Comparison of ENCODE assay signal across 20 cellular contexts in the genomic region with DNA sequence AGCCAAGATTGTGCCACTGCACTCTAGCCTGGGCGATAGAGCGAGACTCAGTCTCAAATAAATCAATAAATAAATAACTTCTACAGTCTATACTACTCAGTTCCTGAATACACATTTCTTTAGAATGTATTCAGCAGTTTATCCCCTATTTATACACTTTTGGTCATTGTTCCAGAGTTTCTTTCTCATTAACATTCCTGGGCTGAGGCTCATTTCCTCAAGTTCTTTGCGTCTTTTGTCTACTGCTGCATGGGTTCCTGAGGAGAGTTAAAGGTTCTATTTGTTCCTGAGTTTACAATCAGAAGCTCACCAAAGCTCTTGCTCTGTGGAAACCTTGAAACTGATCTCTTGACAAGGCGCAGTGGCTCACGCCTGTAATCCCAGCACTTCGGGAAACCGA. TPM values are rescaled to one million over a fixed set of nuclear protein-coding genes. Genes with fewer than 3 reads are reported as not detected.
DNase-seq lines count a peak whose midpoint lies in the region; ATAC-seq and TF ChIP-seq lines count a peak whose summit lies in the region.
"Had no signal": no experiment of that assay in that cellular context is flagged by ENCODE, and none has a peak within 500 bp of the region (broad histone marks: within the 10 kb centered on the region; RNA-seq: fewer than 3 reads in every experiment).

No MANE protein-coding gene starts in this region.

- ATAC-seq in heart right ventricle (peak in 7 of 8 donors; percentile 46 to 80 (median 64)), Right ventricle myocardium superior (ENCODE audit: poor library complexity) (no peak), WTC11 (peak; percentile 57), gastrocnemius medialis (peak; percentile 27 to 35)

- H3K4me3 Mint-ChIP-seq in WTC11 = no peak overlapping the region
- H3K4me3 Mint-ChIP-seq: activated CD4-positive, alpha-beta T cell treated with anti-CD3 and anti-CD28 coated beads, Interleukin-2, amount 10 ng/mL, durations not matched to agents 24 days and 14 days; CD4-positive, CD25-positive, alpha-beta regulatory T cell; nephron had no signal

- in situ Hi-C loops in gastrocnemius medialis (cut with MboI; ENCODE audit: low sequenced_read_pairs in 4 of 4) = no loop called here

- H3K4me1 Mint-ChIP-seq in WTC11 = peaks cover 6% of the 10 kb centered on the region; the same call in 1 of the 2 replicates
- H3K4me1 Mint-ChIP-seq: activated CD4-positive, alpha-beta T cell treated with anti-CD3 and anti-CD28 coated beads, Interleukin-2, amount 10 ng/mL, durations not matched to agents 24 days and 14 days; CD4-positive, CD25-positive, alpha-beta regulatory T cell had no signal

- H3K9me3 ChIP-seq in heart right ventricle (no peaks in the 10 kb centered on the region), gastrocnemius medialis (no peaks in the 10 kb centered on the region), uterus (no peaks in the 10 kb centered on the region), suprapubic skin (no peaks in the 10 kb centered on the region)
- H3K9me3 ChIP-seq: upper lobe of left lung had no signal

- TF ChIP-seq CTCF in heart right ventricle (IDR thresholded peaks at IDR 0.05) (no peak), WTC11 (IDR thresholded peaks at IDR 0.05) (no peak), fibroblast of the aortic adventitia (IDR thresholded peaks at IDR 0.05; ENCODE audit: insufficient read depth, low read length) (no peak), gastrocnemius medialis (IDR thresholded peaks at IDR 0.05 in 4 of 5, conservative IDR thresholded peaks at IDR 0.05 in 1 of 5) (no peak), uterus (IDR thresholded peaks at IDR 0.05) (no peak), suprapubic skin (IDR thresholded peaks at IDR 0.05) (no peak)

- H3K4me1 ChIP-seq in heart right ventricle (peaks cover 0 to 26% (median 10%) of the 10 kb centered on the region in 9 donors), gastrocnemius medialis (peaks cover 0 to 3% of the 10 kb centered on the region in 2 donors), uterus (no peaks in the 10 kb centered on the region), suprapubic skin (peaks cover 16% of the 10 kb centered on the region)

- no peak overlapping the region for H3K27ac Mint-ChIP-seq in WTC11
- H3K27ac Mint-ChIP-seq: activated CD4-positive, alpha-beta T cell treated with anti-CD3 and anti-CD28 coated beads, Interleukin-2, amount 10 ng/mL, durations not matched to agents 24 days and 14 days; CD4-positive, CD25-positive, alpha-beta regulatory T cell; nephron had no signal

- H3K4me3 ChIP-seq in heart right ventricle = no peak overlapping the region
- no peak overlapping the region for H3K4me3 ChIP-seq in fibroblast of the aortic adventitia (ENCODE audit: low read depth, low read length)
- H3K4me3 ChIP-seq in gastrocnemius medialis = no peak overlapping the region
- no peak overlapping the region for H3K4me3 ChIP-seq in uterus
- H3K4me3 ChIP-seq in suprapubic skin = no peak overlapping the region
- H3K4me3 ChIP-seq: upper lobe of left lung had no signal

- CTCF ChIA-PET in WTC11 (lab: Charles Lee) = interaction anchor here (1.0 kb wide), 1 partner anchor 159 kb away, joined by 5 read pairs; no protein-coding TSS in a partner anchor

- H3K9me3 Mint-ChIP-seq in WTC11 = no peaks in the 10 kb centered on the region
- H3K9me3 Mint-ChIP-seq: activated CD4-positive, alpha-beta T cell treated with anti-CD3 and anti-CD28 coated beads, Interleukin-2, amount 10 ng/mL, durations not matched to agents 24 days and 14 days; nephron had no signal

- H3K27me3 ChIP-seq in heart right ventricle (no peaks in the 10 kb centered on the region), gastrocnemius medialis (no peaks in the 10 kb centered on the region), uterus (no peaks in the 10 kb centered on the region), suprapubic skin (no peaks in the 10 kb centered on the region)
- H3K27me3 ChIP-seq: upper lobe of left lung had no signal

- TF ChIP-seq POLR2A in gastrocnemius medialis (IDR thresholded peaks at IDR 0.05) = no peak
- no peak for TF ChIP-seq POLR2A in uterus (IDR thresholded peaks at IDR 0.05)
- TF ChIP-seq POLR2A in suprapubic skin (IDR thresholded peaks at IDR 0.05) = no peak

- H3K27ac ChIP-seq in heart right ventricle = peak overlapping the region in 3 of 10 donors; percentile 35 to 55 (median 39)
- peak overlapping the region in 1 of 4 donors; percentile 14 for H3K27ac ChIP-seq in gastrocnemius medialis
- H3K27ac ChIP-seq in uterus = no peak overlapping the region
- no peak overlapping the region for H3K27ac ChIP-seq in suprapubic skin
- H3K27ac ChIP-seq: 22Rv1, upper lobe of left lung had no signal

- H3K36me3 ChIP-seq in heart right ventricle (no peaks in the 10 kb centered on the region), gastrocnemius medialis (no peaks in the 10 kb centered on the region), uterus (no peaks in the 10 kb centered on the region), suprapubic skin (no peaks in the 10 kb centered on the region)
- H3K36me3 ChIP-seq: upper lobe of left lung had no signal

- no peaks in the 10 kb centered on the region for H3K36me3 Mint-ChIP-seq in WTC11
- H3K36me3 Mint-ChIP-seq: CD4-positive, CD25-positive, alpha-beta regulatory T cell had no signal

- intact Hi-C loops in heart right ventricle (cut with DNase I) = no loop called here
- intact Hi-C loops in Right ventricle myocardium superior (cut with DNase I) = no loop called here
- intact Hi-C loops in gastrocnemius medialis (cut with DNase I; ENCODE audit: low total_unique reads) = no loop called here
- intact Hi-C loops in uterus (cut with DNase I; ENCODE audit: low total_unique reads) = no loop called here

- 66 to 72% methylated on average over 7 of the region's 7 CpGs for WGBS in heart right ventricle, 2 donors
- WGBS in suprapubic skin = 85% methylated on average over 7 of the region's 7 CpGs

- DNase-seq in heart right ventricle (no peak), Right ventricle myocardium superior (no peak), WTC11 (ENCODE audit: low spot score) (no peak), fibroblast of the aortic adventitia (ENCODE audit: low read depth) (peak; percentile 71), gastrocnemius medialis (no peak), uterus (no peak), suprapubic skin (ENCODE audit: low spot score in 2 of 2) (no peak), SKM-1 (lab: John Stamatoyannopoulos, UW; ENCODE audit: unreplicated experiment) (no peak)
- DNase-seq: activated CD4-positive, alpha-beta T cell treated with anti-CD3 and anti-CD28 coated beads, Interleukin-2, amount 10 ng/mL, durations not matched to agents 24 days and 14 days; activated naive CD4-positive, alpha-beta T cell treated with anti-CD3 and anti-CD28 coated beads, Interleukin-2, amount 50 U/mL, for 16 hours; CD4-positive, CD25-positive, alpha-beta regulatory T cell; DND-41; NCI-H446; retina; SIG-M5; stimulated activated naive CD4-positive, alpha-beta T cell treated with Interleukin-2 at 50 U/mL for 16 hours; T-helper 9 cell; upper lobe of left lung had no signal

- POLR2A ChIA-PET in WTC11 (lab: Charles Lee) = no interaction called here

- no peaks in the 10 kb centered on the region for H3K27me3 Mint-ChIP-seq in WTC11 (ENCODE audit: low read depth)
- H3K27me3 Mint-ChIP-seq: activated CD4-positive, alpha-beta T cell treated with anti-CD3 and anti-CD28 coated beads, Interleukin-2, amount 10 ng/mL, durations not matched to agents 24 days and 14 days; CD4-positive, CD25-positive, alpha-beta regulatory T cell had no signal

- no peak for TF ChIP-seq EP300 in suprapubic skin (IDR thresholded peaks at IDR 0.05)

TF ChIP-seq in WTC11, 78 proteins besides CTCF, POLR2A, EP300 and RAD21:
- TF ChIP-seq, protein P1, sequence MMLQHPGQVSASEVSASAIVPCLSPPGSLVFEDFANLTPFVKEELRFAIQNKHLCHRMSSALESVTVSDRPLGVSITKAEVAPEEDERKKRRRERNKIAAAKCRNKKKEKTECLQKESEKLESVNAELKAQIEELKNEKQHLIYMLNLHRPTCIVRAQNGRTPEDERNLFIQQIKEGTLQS (CRISPR knock-in tag; conservative IDR thresholded peaks at IDR 0.05) = no peak
- TF ChIP-seq JUN (CRISPR knock-in tag; IDR thresholded peaks at IDR 0.05) (no peak), ETV6 (CRISPR knock-in tag; IDR thresholded peaks at IDR 0.05) (no peak), HMGA2 (CRISPR knock-in tag; IDR thresholded peaks at IDR 0.05) (no peak)

RNA-seq across cellular contexts. Expression of a gene that starts 37.7 kb away (rescaled TPM):
- 10 to 100 TPM; 19.0 to 47.1 (median 27.1) TPM for total RNA-seq in heart right ventricle
- 10 to 100 TPM in 1 of 2 donors, 1 to 10 TPM in 1; 6.9 to 19.6 TPM for polyA plus RNA-seq in heart right ventricle
- total RNA-seq in Right ventricle myocardium superior = 35.8 TPM
- 21.7 to 27.4 TPM (median 24.0 TPM) in 3 replicates for total RNA-seq in WTC11 (2021)
- total RNA-seq in fibroblast of the aortic adventitia (ENCODE audit: low replicate concordance) = 59.5 and 60.2 TPM in 2 replicates
- 10 to 100 TPM; 28.2 to 42.4 (median 35.4) TPM for total RNA-seq in gastrocnemius medialis
- 10 to 100 TPM; 31.2 to 79.9 (median 54.3) TPM for total RNA-seq in uterus
- 100 to 1,000 TPM in 1 of 4 donors, 10 to 100 TPM in 3; 59.1 to 139 (median 77.1) TPM for total RNA-seq in suprapubic skin
- total RNA-seq: CD4-positive, CD25-positive, alpha-beta regulatory T cell had no signal
